In genomic region chr2:74767618-74768017, GRCh38 we compare ENCODE assay signal across 1 cellular context.
TF ChIP-seq lines count a peak whose summit lies in the region.

No MANE protein-coding gene starts in this region.

TF ChIP-seq in HepG2, 621 proteins besides CTCF, POLR2A, EP300 and RAD21 (continued from another document):
- TF ChIP-seq DZIP1 (CRISPR knock-in tag; IDR thresholded peaks at IDR 0.05) (no peak), TRIM24 (CRISPR knock-in tag; IDR thresholded peaks at IDR 0.05) (no peak), RNF2 (conservative IDR thresholded peaks at IDR 0.05; ENCODE audit: low read depth) (no peak)
